ENCODE assay signal across 12 cellular contexts in genomic region chr18:51251625-51252024, GRCh38. TPM values are rescaled to one million over a fixed set of nuclear protein-coding genes. Genes with fewer than 3 reads are reported as not detected.
DNase-seq lines count a peak whose midpoint lies in the region; ATAC-seq lines count a peak whose summit lies in the region.
"Had no signal": no experiment of that assay in that cellular context is flagged by ENCODE, and none has a peak within 500 bp of the region (broad histone marks: within the 10 kb centered on the region; RNA-seq: fewer than 3 reads in every experiment).

No MANE protein-coding gene starts in this region.

- H3K79me2 ChIP-seq in trophoblast cell (ENCODE audit: control insufficient read depth, insufficient read depth, low read length, poor library complexity), result no peaks in the 10 kb centered on the region

- H4K8ac ChIP-seq in trophoblast cell (ENCODE audit: low read depth, low read length), result no peak overlapping the region

- H3K4me1 ChIP-seq in trophoblast cell (ENCODE audit: control insufficient read depth in 1 of 2, insufficient read depth in 2 of 2, low read length in 2 of 2), result no peaks in the 10 kb centered on the region
- H3K4me1 ChIP-seq: foreskin keratinocyte had no signal

- no peak overlapping the region for H4K91ac ChIP-seq in trophoblast cell (ENCODE audit: low read depth, low read length)

- no peak overlapping the region for H3K9ac ChIP-seq in trophoblast cell (ENCODE audit: low read length)

- H4K12ac ChIP-seq in trophoblast cell (ENCODE audit: low read depth, low read length), result no peak overlapping the region

- no peaks in the 10 kb centered on the region for H3K9me3 ChIP-seq in trophoblast cell (ENCODE audit: insufficient read depth, low read depth, low read length)

- no peak overlapping the region for H3K4ac ChIP-seq in trophoblast cell (ENCODE audit: low read depth, low read length)

- ATAC-seq in GM18517 (IDR thresholded peaks at IDR 0.05; ENCODE audit: unreplicated experiment) (peak; percentile 100), GM21447 (IDR thresholded peaks at IDR 0.05; ENCODE audit: unreplicated experiment) (peak; percentile 100), HG03103 (IDR thresholded peaks at IDR 0.05; ENCODE audit: low read depth, unreplicated experiment) (peak; percentile 100)
- ATAC-seq: foreskin keratinocyte had no signal

- no peak overlapping the region for H3K27ac ChIP-seq in trophoblast cell (ENCODE audit: low read depth, low read length)
- H3K27ac ChIP-seq: foreskin keratinocyte had no signal

- H3K18ac ChIP-seq in trophoblast cell (ENCODE audit: low read length), result no peak overlapping the region

- no peak overlapping the region for H3K23ac ChIP-seq in trophoblast cell (ENCODE audit: low read length)

- no peak overlapping the region for H2BK120ac ChIP-seq in trophoblast cell (ENCODE audit: insufficient read depth, low read length, poor library complexity)

- no peak overlapping the region for H3K14ac ChIP-seq in trophoblast cell (ENCODE audit: low read length)

- H3K79me1 ChIP-seq in trophoblast cell (ENCODE audit: low read length), result no peaks in the 10 kb centered on the region

- H2AK5ac ChIP-seq in trophoblast cell (ENCODE audit: low read length), result no peak overlapping the region

- no peaks in the 10 kb centered on the region for H3K36me3 ChIP-seq in trophoblast cell (ENCODE audit: control insufficient read depth in 1 of 2, insufficient read depth in 2 of 2, low read length in 2 of 2)

- no peak overlapping the region for H2BK12ac ChIP-seq in trophoblast cell (ENCODE audit: low read length)

- H3K4me2 ChIP-seq in trophoblast cell (ENCODE audit: low read length), result no peak overlapping the region

- no peak overlapping the region for H2AFZ ChIP-seq in trophoblast cell (ENCODE audit: insufficient read depth, low read length, poor library complexity)

- no peak overlapping the region for H3K4me3 ChIP-seq in trophoblast cell (ENCODE audit: low read depth, low read length)

- peak; percentile 86 for DNase-seq in RPMI8226
- DNase-seq in NCI-H1694 (lab: John Stamatoyannopoulos, UW), result no peak
- no peak for DNase-seq in HUDEP-2 (lab: John Stamatoyannopoulos, UW; ENCODE audit: unreplicated experiment in 76 of 76)
- DNase-seq in trophoblast cell, result no peak
- DNase-seq in AG20443 (ENCODE audit: low spot score), result no peak
- DNase-seq: CD4-positive, CD25-positive, alpha-beta regulatory T cell; foreskin keratinocyte; NCI-H1092 treated with DMSO at 0.1 percent for 48 hours; stimulated activated CD4-positive, alpha-beta T cell treated with anti-CD3 and anti-CD28 coated beads, Interleukin-12 subunit alpha, Interleukin-12 subunit beta, amount 100 ng/mL, for 4 hours had no signal

- no peak overlapping the region for H2BK5ac ChIP-seq in trophoblast cell (ENCODE audit: low read depth, low read length, poor library complexity)

- H3K27me3 ChIP-seq in trophoblast cell (ENCODE audit: insufficient read depth, low read length), result no peaks in the 10 kb centered on the region
- H3K27me3 ChIP-seq: foreskin keratinocyte had no signal

RNA-seq across cellular contexts. Expression of gene MEX3C, which starts 54.1 kb away (rescaled TPM):
- polyA plus RNA-seq in trophoblast cell (2013), result 65.5 and 72.3 TPM in 2 replicates
